Comparison of ENCODE assay signal across 1 cellular context in genomic region chr1:154324669-154325582, GRCh38.
TF ChIP-seq lines count a peak whose summit lies in the region.

ATP8B2 (plus strand) TSS chr1:154325525; CDS start chr1:154328142, 2,617 bp downstream.

TF ChIP-seq in K562, 482 proteins besides CTCF, POLR2A, EP300 and RAD21 (continued from another document):
- TF ChIP-seq RERE (CRISPR knock-in tag; IDR thresholded peaks at IDR 0.05; ENCODE audit: borderline replicate concordance): no peak
- no peak for TF ChIP-seq NUFIP1 (IDR thresholded peaks at IDR 0.05; ENCODE audit: partially characterized antibody)
- TF ChIP-seq NFYB (IDR thresholded peaks at IDR 0.05; ENCODE audit: extremely low read depth, insufficient read length): no peak
- no peak for TF ChIP-seq ZNF551 (CRISPR knock-in tag; IDR thresholded peaks at IDR 0.05)
TF ChIP-seq in K562: peak in this region for 61.
